Comparison of ENCODE assay signal across 8 cellular contexts in the genomic region with DNA sequence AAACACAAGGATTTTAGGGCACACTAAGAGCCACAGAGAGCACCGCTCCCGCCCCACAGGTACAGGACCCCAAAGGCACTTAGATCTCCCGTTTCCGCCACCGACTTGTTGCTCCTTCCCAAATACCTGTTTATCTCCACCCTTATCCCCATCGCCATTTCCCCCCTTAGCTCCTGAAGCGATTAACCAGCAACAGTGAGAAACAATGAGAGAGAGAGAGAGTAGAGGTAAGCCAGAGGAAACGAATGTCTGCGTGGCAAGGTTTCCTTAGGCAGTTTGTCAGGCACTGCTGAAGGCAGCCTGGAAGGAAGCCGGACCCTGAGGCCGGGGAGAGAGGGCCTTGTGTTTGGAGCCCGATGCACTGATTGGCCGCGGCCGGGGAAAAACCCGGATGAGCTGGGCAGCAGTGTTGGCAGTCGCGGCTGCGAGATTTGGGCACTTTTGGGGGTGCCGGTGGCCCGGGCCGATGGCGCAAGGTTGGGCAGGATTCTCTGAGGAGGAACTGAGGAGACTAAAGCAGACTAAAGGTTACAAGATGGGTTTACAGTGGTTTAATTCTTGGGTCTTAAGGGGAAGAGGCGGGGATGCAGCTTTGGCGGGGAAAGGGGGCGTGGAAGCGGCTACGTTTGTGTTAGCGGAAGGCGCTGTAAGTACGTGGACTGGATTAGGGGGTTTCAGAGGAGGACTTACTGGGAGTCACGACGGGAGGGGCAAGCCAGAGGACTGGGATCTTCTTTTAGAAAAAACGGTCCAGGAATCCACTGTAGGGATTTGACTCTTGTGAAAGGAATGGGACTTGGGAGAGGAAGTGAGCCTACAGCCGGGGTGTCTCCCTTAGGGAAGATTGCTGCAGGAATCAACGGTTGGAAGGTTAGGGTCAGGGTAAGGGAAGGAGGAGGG. TPM values are rescaled to one million over a fixed set of nuclear protein-coding genes. Genes with fewer than 3 reads are reported as not detected.
DNase-seq lines count a peak whose midpoint lies in the region; ATAC-seq and TF ChIP-seq lines count a peak whose summit lies in the region.

A gene with protein sequence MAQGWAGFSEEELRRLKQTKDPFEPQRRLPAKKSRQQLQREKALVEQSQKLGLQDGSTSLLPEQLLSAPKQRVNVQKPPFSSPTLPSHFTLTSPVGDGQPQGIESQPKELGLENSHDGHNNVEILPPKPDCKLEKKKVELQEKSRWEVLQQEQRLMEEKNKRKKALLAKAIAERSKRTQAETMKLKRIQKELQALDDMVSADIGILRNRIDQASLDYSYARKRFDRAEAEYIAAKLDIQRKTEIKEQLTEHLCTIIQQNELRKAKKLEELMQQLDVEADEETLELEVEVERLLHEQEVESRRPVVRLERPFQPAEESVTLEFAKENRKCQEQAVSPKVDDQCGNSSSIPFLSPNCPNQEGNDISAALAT (plus strand): TSS at position 409 of the 900 bp plus-strand sequence. CDS start 58 bp downstream, at position 467.

- peak within 1 kb of the TSS; percentile 96 for H3K27ac ChIP-seq in mesodermal cell (ENCODE audit: low read depth, low read length, severe bottlenecking)

- no peaks in the 10 kb centered on the region for H3K9me3 ChIP-seq in mesodermal cell (ENCODE audit: control insufficient read depth, low read length)

- H3K36me3 Mint-ChIP-seq in activated CD8-positive, alpha-beta memory T cell treated with anti-CD3 and anti-CD28 coated beads, Interleukin-2, amount 10 ng/mL, durations not matched to agents 7 days and 5 days, result peaks cover 10% of the 10 kb centered on the region
- no peaks in the 10 kb centered on the region for H3K36me3 Mint-ChIP-seq in endothelial cell (ENCODE audit: low read depth, unreplicated experiment)

- peaks cover 9% of the 10 kb centered on the region for H3K4me1 Mint-ChIP-seq in activated CD8-positive, alpha-beta memory T cell treated with anti-CD3 and anti-CD28 coated beads, Interleukin-2, amount 10 ng/mL, durations not matched to agents 7 days and 5 days
- H3K4me1 Mint-ChIP-seq in endothelial cell (ENCODE audit: unreplicated experiment), result peaks cover 1% of the 10 kb centered on the region

- H3K27ac Mint-ChIP-seq in activated CD8-positive, alpha-beta memory T cell treated with anti-CD3 and anti-CD28 coated beads, Interleukin-2, amount 10 ng/mL, durations not matched to agents 7 days and 5 days, result no peak within 1 kb of the TSS
- H3K27ac Mint-ChIP-seq in endothelial cell (ENCODE audit: unreplicated experiment), result no peak within 1 kb of the TSS

- CTCF ChIA-PET in activated CD8-positive, alpha-beta memory T cell treated with anti-CD3 and anti-CD28 coated beads, Interleukin-2, amount 10 ng/mL, durations not matched to agents 7 days and 5 days (lab: Charles Lee), result interaction anchor here (0.7 to 1.6 kb wide), 3 partner anchors 10 to 737 kb away, joined by 3 to 4 read pairs (median 3); no protein-coding TSS in a partner anchor

- peak; percentile 75 for DNase-seq in COR-L47 (lab: John Stamatoyannopoulos, UW)
- peak; percentile 94 for DNase-seq in HT-29 (ENCODE audit: low spot score)
- DNase-seq in NOMO-1 treated with dmso at 0.1 percent for 144 hours (lab: John Stamatoyannopoulos, UW; ENCODE audit: unreplicated experiment), result peak; percentile 88
- DNase-seq in activated CD8-positive, alpha-beta memory T cell treated with anti-CD3 and anti-CD28 coated beads, Interleukin-2, amount 10 ng/mL, durations not matched to agents 7 days and 5 days, result peak; percentile 94
- peak; percentile 88 for DNase-seq in endothelial cell (ENCODE audit: low spot score)
- peak; percentile 63 to 69 for DNase-seq in stimulated activated CD8-positive, alpha-beta memory T cell treated with anti-CD3 and anti-CD28 coated beads, Interleukin-15, amount 100 ng/mL, for 4 hours (ENCODE audit: low read depth in 2 of 2)

- peaks cover 21% of the 10 kb centered on the region for H3K36me3 ChIP-seq in mesodermal cell (ENCODE audit: control insufficient read depth, insufficient read depth, low read length)

- no peak for TF ChIP-seq CTCF in endothelial cell (IDR thresholded peaks at IDR 0.05; ENCODE audit: unreplicated experiment)

- 1 to 2% methylated on average over 26 to 30 of the region's 36 CpGs for WGBS in mesodermal cell (ENCODE audit: insufficient coverage in 2 of 2), 2 experiments

- H3K4me1 ChIP-seq in mesodermal cell (ENCODE audit: control insufficient read depth, insufficient read depth, low read length, poor library complexity, severe bottlenecking), result peaks cover 3% of the 10 kb centered on the region

- H3K27me3 Mint-ChIP-seq in activated CD8-positive, alpha-beta memory T cell treated with anti-CD3 and anti-CD28 coated beads, Interleukin-2, amount 10 ng/mL, durations not matched to agents 7 days and 5 days, result peaks cover 12% of the 10 kb centered on the region
- peaks cover 2% of the 10 kb centered on the region for H3K27me3 Mint-ChIP-seq in endothelial cell (ENCODE audit: unreplicated experiment)

- H3K4me3 ChIP-seq in mesodermal cell (ENCODE audit: extremely low read depth, insufficient read depth, low read length, poor library complexity, severe bottlenecking), result peak within 1 kb of the TSS; percentile 61

- H3K4me3 Mint-ChIP-seq in activated CD8-positive, alpha-beta memory T cell treated with anti-CD3 and anti-CD28 coated beads, Interleukin-2, amount 10 ng/mL, durations not matched to agents 7 days and 5 days, result no peak within 1 kb of the TSS
- no peak within 1 kb of the TSS for H3K4me3 Mint-ChIP-seq in endothelial cell (ENCODE audit: unreplicated experiment)

- peak; percentile 96 for ATAC-seq in GM21360 (IDR thresholded peaks at IDR 0.05; ENCODE audit: unreplicated experiment)
- peak; percentile 99 for ATAC-seq in activated CD8-positive, alpha-beta memory T cell treated with anti-CD3 and anti-CD28 coated beads, Interleukin-2, amount 10 ng/mL, durations not matched to agents 7 days and 5 days

- H3K9me3 Mint-ChIP-seq in activated CD8-positive, alpha-beta memory T cell treated with anti-CD3 and anti-CD28 coated beads, Interleukin-2, amount 10 ng/mL, durations not matched to agents 7 days and 5 days (ENCODE audit: low read depth), result no peaks in the 10 kb centered on the region
- H3K9me3 Mint-ChIP-seq in endothelial cell (ENCODE audit: unreplicated experiment), result no peaks in the 10 kb centered on the region

RNA-seq across cellular contexts. Expression of the gene that starts here (rescaled TPM):
- total RNA-seq in HT-29 (2014; rRNA removed; shearing (Covaris generic)), result 2.6 and 3.2 TPM in 2 replicates
- total RNA-seq in activated CD8-positive, alpha-beta memory T cell treated with anti-CD3 and anti-CD28 coated beads, Interleukin-2, amount 10 ng/mL, durations not matched to agents 7 days and 5 days, result 10 to 100 TPM; 10.5 to 13.6 TPM
- total RNA-seq in endothelial cell (ENCODE audit: unreplicated experiment), result 10.3 TPM
- polyA plus RNA-seq in mesodermal cell (2013, experiment 1 of 2), result 15.1 TPM
- polyA plus RNA-seq in mesodermal cell (2013, experiment 2 of 2), result 19.9 TPM

Comparison
In these comparisons a context has a peak if more than half of its experiments do, and no peak if none do; other contexts are left out.
1. Peak in every context shown above with its lines: DNase-seq, ATAC-seq, H3K4me3 ChIP-seq and H3K27ac ChIP-seq.